Comparison of ENCODE assay signal across 9 cellular contexts in the genomic region with DNA sequence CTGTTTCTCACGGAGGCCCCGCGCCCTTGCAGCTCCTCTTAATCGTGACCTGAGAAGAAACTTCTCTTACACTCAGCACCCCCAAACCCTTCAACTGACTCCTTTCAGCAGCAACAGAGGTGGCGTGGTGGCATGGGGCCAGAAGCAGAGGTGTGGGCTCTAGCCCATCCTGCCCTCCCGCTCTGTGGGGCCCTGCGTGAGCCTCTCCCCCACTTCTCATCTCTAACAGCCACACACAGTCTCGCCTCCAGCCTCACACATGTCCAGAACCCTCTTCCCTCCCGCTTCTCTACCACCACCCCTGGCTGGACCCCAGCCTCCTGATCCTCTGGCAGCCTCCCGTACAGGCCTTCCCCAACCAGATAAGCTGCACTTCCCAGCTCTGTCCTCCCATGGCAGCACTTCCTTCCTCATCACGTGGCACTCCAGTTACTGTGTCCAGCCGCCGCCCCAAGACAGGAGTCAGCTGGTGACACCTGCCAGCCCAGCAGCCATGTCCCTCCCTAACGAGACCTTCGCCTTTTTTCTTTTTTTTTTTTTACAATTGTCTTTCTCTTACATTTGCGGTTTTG. TPM values are rescaled to one million over a fixed set of nuclear protein-coding genes. Genes with fewer than 3 reads are reported as not detected.
DNase-seq lines count a peak whose midpoint lies in the region; ATAC-seq and TF ChIP-seq lines count a peak whose summit lies in the region.
"Had no signal": no experiment of that assay in that cellular context is flagged by ENCODE, and none has a peak within 500 bp of the region (broad histone marks: within the 10 kb centered on the region; RNA-seq: fewer than 3 reads in every experiment).

No MANE protein-coding gene starts in this region.

- peaks cover 0 to 13% of the 10 kb centered on the region in 2 donors for H3K36me3 Mint-ChIP-seq in CD4-positive, alpha-beta memory T cell

- peak overlapping the region; percentile 77 to 92 (median 86) for H3K4me3 Mint-ChIP-seq in CD4-positive, alpha-beta memory T cell

- no peak for TF ChIP-seq POLR2A in gastrocnemius medialis (IDR thresholded peaks at IDR 0.05)

- peak overlapping the region; percentile 90 for H3K27ac ChIP-seq in CD4-positive, alpha-beta memory T cell (ENCODE audit: low read depth, low read length)
- H3K27ac ChIP-seq in RWPE2 (ENCODE audit: poor library complexity, severe bottlenecking) (no peak overlapping the region), gastrocnemius medialis (peak overlapping the region in 3 of 4 donors; percentile 27 to 68 (median 49))
- H3K27ac ChIP-seq in effector memory CD4-positive, alpha-beta T cell (ENCODE audit: insufficient read depth, low read length, poor library complexity, severe bottlenecking), result peak overlapping the region; percentile 89

- H3K27ac Mint-ChIP-seq in CD4-positive, alpha-beta memory T cell, result peak overlapping the region; percentile 97 to 100 (median 100)

- peaks cover 62 to 93% (median 79%) of the 10 kb centered on the region in 4 donors for H3K4me1 Mint-ChIP-seq in CD4-positive, alpha-beta memory T cell

- intact Hi-C loops in CD4-positive, alpha-beta memory T cell (cut with micrococcal nuclease), result no loop called here
- intact Hi-C loops in gastrocnemius medialis (cut with DNase I; ENCODE audit: low total_unique reads), result loop anchor here (5.0 kb wide), 1 partner anchor 79 kb away; no protein-coding TSS in a partner anchor

- no peaks in the 10 kb centered on the region for H3K36me3 ChIP-seq in CD4-positive, alpha-beta memory T cell (ENCODE audit: insufficient read depth, low read length)
- peaks cover 18% of the 10 kb centered on the region for H3K36me3 ChIP-seq in RWPE2 (ENCODE audit: low read depth)
- no peaks in the 10 kb centered on the region for H3K36me3 ChIP-seq in effector memory CD4-positive, alpha-beta T cell (ENCODE audit: control insufficient read depth, insufficient read depth, low read length)
- no peaks in the 10 kb centered on the region for H3K36me3 ChIP-seq in gastrocnemius medialis
- H3K36me3 ChIP-seq: ovary had no signal

- no peaks in the 10 kb centered on the region for H3K27me3 Mint-ChIP-seq in CD4-positive, alpha-beta memory T cell

- peaks cover 81% of the 10 kb centered on the region for H3K4me1 ChIP-seq in CD4-positive, alpha-beta memory T cell (ENCODE audit: insufficient read depth, low read length)
- H3K4me1 ChIP-seq in RWPE2 (ENCODE audit: insufficient read depth, poor library complexity, severe bottlenecking) (peaks cover 11% of the 10 kb centered on the region), gastrocnemius medialis (peaks cover 11 to 29% of the 10 kb centered on the region in 2 donors)
- peaks cover 59% of the 10 kb centered on the region for H3K4me1 ChIP-seq in effector memory CD4-positive, alpha-beta T cell (ENCODE audit: control insufficient read depth, insufficient read depth, low read length, poor library complexity, severe bottlenecking)

- no peaks in the 10 kb centered on the region for H3K9me3 Mint-ChIP-seq in CD4-positive, alpha-beta memory T cell

- CTCF ChIA-PET in CD4-positive, alpha-beta memory T cell (lab: Charles Lee; ENCODE audit: partially characterized antibody), result interaction anchor here (1.0 to 9.9 kb wide), 9 partner anchors 13 to 211 kb away, joined by 3 to 213 read pairs (median 5); a partner anchor contains a TSS

- POLR2A ChIA-PET in CD4-positive, alpha-beta memory T cell (lab: Charles Lee; ENCODE audit: partially characterized antibody), result interaction anchor here (0.5 to 11.9 kb wide), 18 partner anchors 10 to 214 kb away, joined by 3 to 239 read pairs (median 6); a partner anchor contains a TSS

- ATAC-seq in GM21786 (IDR thresholded peaks at IDR 0.05; ENCODE audit: unreplicated experiment), result peak; percentile 6
- ATAC-seq in RWPE2 (ENCODE audit: low read depth), result no peak
- no peak for ATAC-seq in gastrocnemius medialis

- H3K4me3 ChIP-seq in CD4-positive, alpha-beta memory T cell (ENCODE audit: low read length in 2 of 2), result peak overlapping the region in 1 of 2 donors; percentile 2
- H3K4me3 ChIP-seq in RWPE2 (ENCODE audit: severe bottlenecking) (no peak overlapping the region), gastrocnemius medialis (no peak overlapping the region)
- peak overlapping the region; percentile 13 for H3K4me3 ChIP-seq in effector memory CD4-positive, alpha-beta T cell (ENCODE audit: insufficient read depth, low read depth, low read length, poor library complexity, severe bottlenecking)
- H3K4me3 ChIP-seq: ovary had no signal

- in situ Hi-C loops in gastrocnemius medialis (cut with MboI; ENCODE audit: low sequenced_read_pairs in 4 of 4), result loop anchor here in 1 of 4 donors (25.0 kb wide), 1 partner anchor 124 kb away; no protein-coding TSS in a partner anchor

- no peaks in the 10 kb centered on the region for H3K27me3 ChIP-seq in CD4-positive, alpha-beta memory T cell (ENCODE audit: insufficient read depth, low read length)
- H3K27me3 ChIP-seq in RWPE2 (ENCODE audit: insufficient read depth, poor library complexity, severe bottlenecking), result no peaks in the 10 kb centered on the region
- no peaks in the 10 kb centered on the region for H3K27me3 ChIP-seq in effector memory CD4-positive, alpha-beta T cell (replicated peaks; ENCODE audit: control insufficient read depth, insufficient read depth, low read length, poor library complexity, severe bottlenecking)
- no peaks in the 10 kb centered on the region for H3K27me3 ChIP-seq in gastrocnemius medialis
- H3K27me3 ChIP-seq: ovary had no signal

- no peaks in the 10 kb centered on the region for H3K9me3 ChIP-seq in CD4-positive, alpha-beta memory T cell (ENCODE audit: control insufficient read depth in 1 of 2, low read length in 2 of 2)
- H3K9me3 ChIP-seq in RWPE2 (ENCODE audit: severe bottlenecking) (no peaks in the 10 kb centered on the region), gastrocnemius medialis (no peaks in the 10 kb centered on the region)
- no peaks in the 10 kb centered on the region for H3K9me3 ChIP-seq in effector memory CD4-positive, alpha-beta T cell (ENCODE audit: control insufficient read depth, low read length)
- H3K9me3 ChIP-seq: ovary had no signal

- peak in 3 of 5 donors; percentile 29 to 58 (median 30) for DNase-seq in CD4-positive, alpha-beta memory T cell
- DNase-seq in RWPE2 (ENCODE audit: low spot score) (peak; percentile 49), gastrocnemius medialis (no peak), NCI-H1694 treated with DMSO at 0.1 percent for 48 hours (lab: John Stamatoyannopoulos, UW) (no peak), cerebellar nuclear complex (lab: John Stamatoyannopoulos, UW) (no peak), C1 segment of cervical spinal cord (lab: John Stamatoyannopoulos, UW) (no peak)
- DNase-seq in effector memory CD4-positive, alpha-beta T cell, result peak in 1 of 3 donors; percentile 13

- no peak for TF ChIP-seq CTCF in RWPE2 (IDR thresholded peaks at IDR 0.05; ENCODE audit: poor library complexity, severe bottlenecking)
- no peak for TF ChIP-seq CTCF in gastrocnemius medialis (IDR thresholded peaks at IDR 0.05 in 4 of 5, conservative IDR thresholded peaks at IDR 0.05 in 1 of 5)

RNA-seq across cellular contexts. Expression of a gene that starts 30.5 kb away (rescaled TPM):
- total RNA-seq in CD4-positive, alpha-beta memory T cell, result 10 to 100 TPM; 66.6 to 70.7 TPM
- 100 to 1,000 TPM; 142 to 202 TPM for polyA plus RNA-seq in CD4-positive, alpha-beta memory T cell
- total RNA-seq in gastrocnemius medialis, result 10 to 100 TPM; 20.2 to 29.1 (median 22.0) TPM

RNA-seq across cellular contexts. Expression of a gene that starts 34.8 kb away (rescaled TPM):
- 10 to 100 TPM; 28.6 to 31.0 TPM for total RNA-seq in CD4-positive, alpha-beta memory T cell
- 1 to 10 TPM; 4.8 to 8.1 TPM for polyA plus RNA-seq in CD4-positive, alpha-beta memory T cell
- total RNA-seq in gastrocnemius medialis, result 1 to 10 TPM; 3.2 to 6.3 (median 5.1) TPM

Comparison
In these comparisons a context has a peak if more than half of its experiments do, and no peak if none do; other contexts are left out.
1. DNase-seq: peak in CD4-positive, alpha-beta memory T cell (3 of 5) and RWPE2 (single experiment); none in gastrocnemius medialis (0 of 2), NCI-H1694 treated with DMSO at 0.1 percent for 48 hours (single experiment), cerebellar nuclear complex (0 of 2) and C1 segment of cervical spinal cord (0 of 14).
2. RNA of a gene that starts 34.8 kb away (total RNA-seq): 28.6 to 31.0 TPM in CD4-positive, alpha-beta memory T cell; 3.2 to 6.3 TPM in gastrocnemius medialis; every median in the first group is over 4 times any median in the second.